2 cellular contexts compared by ENCODE assay signal in the genomic region with DNA sequence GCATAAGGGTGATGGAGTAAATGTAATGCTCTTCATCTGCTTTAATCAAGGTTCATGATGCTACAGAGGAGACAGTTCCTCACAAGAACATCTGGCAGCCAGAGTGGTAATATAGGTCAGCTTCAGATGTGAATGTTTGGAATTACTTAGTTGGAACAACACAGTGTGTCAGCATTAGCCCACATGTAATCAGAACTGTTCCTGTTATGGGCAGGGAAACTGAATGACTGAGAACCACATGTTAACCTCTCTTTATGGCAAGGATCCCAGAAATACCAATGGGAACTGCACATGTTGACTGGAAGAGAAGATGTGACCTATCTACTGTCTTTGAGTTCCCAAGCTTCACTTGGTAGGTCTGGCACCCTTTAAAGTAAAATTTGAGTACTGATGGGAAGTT.
A peak's percentile ranks its signal among the peaks of the same experiment; 100 is the strongest.
TF ChIP-seq lines count a peak whose summit lies in the region.

No MANE protein-coding gene starts in this region.

TF ChIP-seq in IMR-90, 13 proteins besides CTCF, POLR2A, EP300 and RAD21 (continued from another document):
- TF ChIP-seq, protein P1, sequence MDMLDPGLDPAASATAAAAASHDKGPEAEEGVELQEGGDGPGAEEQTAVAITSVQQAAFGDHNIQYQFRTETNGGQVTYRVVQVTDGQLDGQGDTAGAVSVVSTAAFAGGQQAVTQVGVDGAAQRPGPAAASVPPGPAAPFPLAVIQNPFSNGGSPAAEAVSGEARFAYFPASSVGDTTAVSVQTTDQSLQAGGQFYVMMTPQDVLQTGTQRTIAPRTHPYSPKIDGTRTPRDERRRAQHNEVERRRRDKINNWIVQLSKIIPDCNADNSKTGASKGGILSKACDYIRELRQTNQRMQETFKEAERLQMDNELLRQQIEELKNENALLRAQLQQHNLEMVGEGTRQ (IDR thresholded peaks at IDR 0.05; ENCODE audit: low read depth, low read length) = no peak
- 0 out of 2 replicates have a peak, but pooled peaks have one; percentile 4 for TF ChIP-seq MAFK (IDR thresholded peaks at IDR 0.05; ENCODE audit: low read depth, low read length)

TF ChIP-seq in GM23338, 12 proteins besides CTCF, POLR2A, EP300 and RAD21 (continued from another document):
- TF ChIP-seq ZNF462 (CRISPR knock-in tag; IDR thresholded peaks at IDR 0.05) (no peak), EZH2 (IDR thresholded peaks at IDR 0.05; ENCODE audit: low read depth, unreplicated experiment) (no peak), STAT1 (IDR thresholded peaks at IDR 0.05; ENCODE audit: unreplicated experiment) (no peak), ETS1 (IDR thresholded peaks at IDR 0.05) (no peak)
- TF ChIP-seq, protein P2, sequence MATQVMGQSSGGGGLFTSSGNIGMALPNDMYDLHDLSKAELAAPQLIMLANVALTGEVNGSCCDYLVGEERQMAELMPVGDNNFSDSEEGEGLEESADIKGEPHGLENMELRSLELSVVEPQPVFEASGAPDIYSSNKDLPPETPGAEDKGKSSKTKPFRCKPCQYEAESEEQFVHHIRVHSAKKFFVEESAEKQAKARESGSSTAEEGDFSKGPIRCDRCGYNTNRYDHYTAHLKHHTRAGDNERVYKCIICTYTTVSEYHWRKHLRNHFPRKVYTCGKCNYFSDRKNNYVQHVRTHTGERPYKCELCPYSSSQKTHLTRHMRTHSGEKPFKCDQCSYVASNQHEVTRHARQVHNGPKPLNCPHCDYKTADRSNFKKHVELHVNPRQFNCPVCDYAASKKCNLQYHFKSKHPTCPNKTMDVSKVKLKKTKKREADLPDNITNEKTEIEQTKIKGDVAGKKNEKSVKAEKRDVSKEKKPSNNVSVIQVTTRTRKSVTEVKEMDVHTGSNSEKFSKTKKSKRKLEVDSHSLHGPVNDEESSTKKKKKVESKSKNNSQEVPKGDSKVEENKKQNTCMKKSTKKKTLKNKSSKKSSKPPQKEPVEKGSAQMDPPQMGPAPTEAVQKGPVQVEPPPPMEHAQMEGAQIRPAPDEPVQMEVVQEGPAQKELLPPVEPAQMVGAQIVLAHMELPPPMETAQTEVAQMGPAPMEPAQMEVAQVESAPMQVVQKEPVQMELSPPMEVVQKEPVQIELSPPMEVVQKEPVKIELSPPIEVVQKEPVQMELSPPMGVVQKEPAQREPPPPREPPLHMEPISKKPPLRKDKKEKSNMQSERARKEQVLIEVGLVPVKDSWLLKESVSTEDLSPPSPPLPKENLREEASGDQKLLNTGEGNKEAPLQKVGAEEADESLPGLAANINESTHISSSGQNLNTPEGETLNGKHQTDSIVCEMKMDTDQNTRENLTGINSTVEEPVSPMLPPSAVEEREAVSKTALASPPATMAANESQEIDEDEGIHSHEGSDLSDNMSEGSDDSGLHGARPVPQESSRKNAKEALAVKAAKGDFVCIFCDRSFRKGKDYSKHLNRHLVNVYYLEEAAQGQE (IDR thresholded peaks at IDR 0.05; ENCODE audit: unreplicated experiment) = no peak
